ENCODE assay signal across 1 cellular context in genomic region chr17:74842146-74842598, GRCh38.
A peak's percentile ranks its signal among the peaks of the same experiment; 100 is the strongest.
TF ChIP-seq lines count a peak whose summit lies in the region.

No MANE protein-coding gene starts in this region.

TF ChIP-seq in HepG2, 621 proteins besides CTCF, POLR2A, EP300 and RAD21 (continues in another document):
- TF ChIP-seq ZNF331 (CRISPR knock-in tag; IDR thresholded peaks at IDR 0.05): no peak
- TF ChIP-seq EZH2 (conservative IDR thresholded peaks at IDR 0.05; ENCODE audit: low read depth, low read length): no peak; the same call in 1 of the 2 replicates
- TF ChIP-seq ZSCAN5A (CRISPR knock-in tag; IDR thresholded peaks at IDR 0.05; ENCODE audit: borderline replicate concordance): no peak
- no peak for TF ChIP-seq ZNF496 (CRISPR knock-in tag; IDR thresholded peaks at IDR 0.05; ENCODE audit: insufficient replicate concordance)
- TF ChIP-seq ZFP41 (CRISPR knock-in tag; IDR thresholded peaks at IDR 0.05; ENCODE audit: borderline replicate concordance): 0 out of 2 replicates have a peak, but pooled peaks have one; percentile 58
- no peak for TF ChIP-seq ZNF788 (CRISPR knock-in tag; IDR thresholded peaks at IDR 0.05; ENCODE audit: borderline replicate concordance)
- TF ChIP-seq CREB1 (IDR thresholded peaks at IDR 0.05): 0 out of 2 replicates have a peak, but pooled peaks have one; percentile 3
- TF ChIP-seq CREB1 (CRISPR knock-in tag; IDR thresholded peaks at IDR 0.05): no peak
- TF ChIP-seq NR2F1 (CRISPR knock-in tag; IDR thresholded peaks at IDR 0.05): no peak
- peak; percentile 43; the same call in 1 of the 2 replicates for TF ChIP-seq HDAC1 (CRISPR knock-in tag; IDR thresholded peaks at IDR 0.05)
- no peak for TF ChIP-seq ZSCAN29 (CRISPR knock-in tag; conservative IDR thresholded peaks at IDR 0.05)
- TF ChIP-seq ZNF501 (CRISPR knock-in tag; IDR thresholded peaks at IDR 0.05): peak; percentile 57; the same call in 1 of the 2 replicates
- no peak for TF ChIP-seq SMYD3 (CRISPR knock-in tag; IDR thresholded peaks at IDR 0.05)
- no peak for TF ChIP-seq SP5 (CRISPR knock-in tag; IDR thresholded peaks at IDR 0.05; ENCODE audit: borderline replicate concordance, low read depth)
- no peak for TF ChIP-seq PCBP1 (IDR thresholded peaks at IDR 0.05; ENCODE audit: borderline replicate concordance, low read depth, low read length)
- TF ChIP-seq NONO (IDR thresholded peaks at IDR 0.05): no peak
- no peak for TF ChIP-seq NONO (CRISPR knock-in tag; conservative IDR thresholded peaks at IDR 0.05)
- no peak for TF ChIP-seq NFE2L1 (CRISPR knock-in tag; IDR thresholded peaks at IDR 0.05; ENCODE audit: borderline replicate concordance)
- TF ChIP-seq SPEN (CRISPR knock-in tag; IDR thresholded peaks at IDR 0.05; ENCODE audit: low read depth): no peak
- TF ChIP-seq AHR (CRISPR knock-in tag; IDR thresholded peaks at IDR 0.05): 0 out of 2 replicates have a peak, but pooled peaks have one; percentile 26
- no peak for TF ChIP-seq TAF1 (CRISPR knock-in tag; IDR thresholded peaks at IDR 0.05)
- no peak for TF ChIP-seq FOSL1 (CRISPR knock-in tag; IDR thresholded peaks at IDR 0.05; ENCODE audit: borderline replicate concordance)
- TF ChIP-seq ZBTB46 (CRISPR knock-in tag; IDR thresholded peaks at IDR 0.05; ENCODE audit: borderline replicate concordance): no peak
- TF ChIP-seq RFX5 (IDR thresholded peaks at IDR 0.05; ENCODE audit: low read depth, low read length): peak; percentile 85
- TF ChIP-seq ZNF780A (CRISPR knock-in tag; IDR thresholded peaks at IDR 0.05): no peak
- TF ChIP-seq TAF15 (IDR thresholded peaks at IDR 0.05; ENCODE audit: low read depth, low read length, poor library complexity, severe bottlenecking): peak; percentile 7
- peak; percentile 23; the same call in 1 of the 2 replicates for TF ChIP-seq ZFP91 (CRISPR knock-in tag; IDR thresholded peaks at IDR 0.05; ENCODE audit: borderline replicate concordance)
- 0 out of 2 replicates have a peak, but pooled peaks have one; percentile 39 for TF ChIP-seq ZNF737 (CRISPR knock-in tag; IDR thresholded peaks at IDR 0.05; ENCODE audit: borderline replicate concordance)
- no peak for TF ChIP-seq ARHGAP35 (CRISPR knock-in tag; IDR thresholded peaks at IDR 0.05; ENCODE audit: borderline replicate concordance)
- TF ChIP-seq PRDM15 (CRISPR knock-in tag; IDR thresholded peaks at IDR 0.05): no peak
- TF ChIP-seq ZNF670 (CRISPR knock-in tag; IDR thresholded peaks at IDR 0.05; ENCODE audit: borderline replicate concordance): no peak
- TF ChIP-seq ZNF264 (CRISPR knock-in tag; IDR thresholded peaks at IDR 0.05): no peak
- TF ChIP-seq ZNF10 (CRISPR knock-in tag; IDR thresholded peaks at IDR 0.05; ENCODE audit: borderline replicate concordance, low read depth): no peak
- TF ChIP-seq DPF2 (CRISPR knock-in tag; IDR thresholded peaks at IDR 0.05; ENCODE audit: borderline replicate concordance, low read depth): no peak
- TF ChIP-seq MEIS2 (CRISPR knock-in tag; IDR thresholded peaks at IDR 0.05): no peak
- no peak for TF ChIP-seq MAF1 (CRISPR knock-in tag; IDR thresholded peaks at IDR 0.05; ENCODE audit: borderline replicate concordance)
- no peak for TF ChIP-seq MAFG (CRISPR knock-in tag; IDR thresholded peaks at IDR 0.05)
- TF ChIP-seq PRPF4 (IDR thresholded peaks at IDR 0.05; ENCODE audit: low read depth, low read length, poor library complexity, severe bottlenecking): no peak
- no peak for TF ChIP-seq EHMT2 (IDR thresholded peaks at IDR 0.05; ENCODE audit: borderline replicate concordance, low read depth, low read length)
- no peak for TF ChIP-seq TFDP1 (CRISPR knock-in tag; IDR thresholded peaks at IDR 0.05; ENCODE audit: borderline replicate concordance)
- no peak; the same call in 1 of the 2 replicates for TF ChIP-seq EED (CRISPR knock-in tag; IDR thresholded peaks at IDR 0.05)
- no peak for TF ChIP-seq PHF20 (CRISPR knock-in tag; IDR thresholded peaks at IDR 0.05)
- TF ChIP-seq PBX3 (CRISPR knock-in tag; IDR thresholded peaks at IDR 0.05; ENCODE audit: borderline replicate concordance): no peak
- no peak for TF ChIP-seq FLYWCH1 (CRISPR knock-in tag; IDR thresholded peaks at IDR 0.05)
- TF ChIP-seq ATF2 (CRISPR knock-in tag; IDR thresholded peaks at IDR 0.05): no peak
- no peak for TF ChIP-seq ZNF562 (CRISPR knock-in tag; IDR thresholded peaks at IDR 0.05; ENCODE audit: borderline replicate concordance)
- TF ChIP-seq SRSF4 (IDR thresholded peaks at IDR 0.05; ENCODE audit: low read depth, low read length, poor library complexity, severe bottlenecking): no peak
- no peak; the same call in 1 of the 2 replicates for TF ChIP-seq POGK (CRISPR knock-in tag; conservative IDR thresholded peaks at IDR 0.05)
- no peak for TF ChIP-seq SNAPC5 (CRISPR knock-in tag; IDR thresholded peaks at IDR 0.05; ENCODE audit: borderline replicate concordance)
- TF ChIP-seq ZNF160 (CRISPR knock-in tag; IDR thresholded peaks at IDR 0.05): no peak
- no peak for TF ChIP-seq ATAD3A (CRISPR knock-in tag; IDR thresholded peaks at IDR 0.05)
- no peak for TF ChIP-seq ZNF691 (CRISPR knock-in tag; IDR thresholded peaks at IDR 0.05; ENCODE audit: borderline replicate concordance, low read depth)
